ENCODE assay signal across 8 cellular contexts in genomic region chr14:24367506-24368214, GRCh38. TPM values are rescaled to one million over a fixed set of nuclear protein-coding genes. Genes with fewer than 3 reads are reported as not detected.
DNase-seq lines count a peak whose midpoint lies in the region; ATAC-seq and TF ChIP-seq lines count a peak whose summit lies in the region.

NFATC4 (plus strand) TSS chr14:24368184; CDS start chr14:24368341, 157 bp downstream.

- H3K9me3 Mint-ChIP-seq in activated CD4-positive, alpha-beta T cell treated with anti-CD3 and anti-CD28 coated beads for 36 hours (ENCODE audit: low read depth): no peaks in the 10 kb centered on the region

- H3K27me3 Mint-ChIP-seq in activated CD4-positive, alpha-beta T cell treated with anti-CD3 and anti-CD28 coated beads for 36 hours: peaks cover 41% of the 10 kb centered on the region

- peaks cover 33% of the 10 kb centered on the region for H3K4me1 ChIP-seq in SJSA1 (replicated peaks)
- no peaks in the 10 kb centered on the region for H3K4me1 ChIP-seq in right lobe of liver
- peaks cover 0 to 53% (median 35%) of the 10 kb centered on the region in 5 donors for H3K4me1 ChIP-seq in subcutaneous abdominal adipose tissue (ENCODE audit: control insufficient read depth in 5 of 5, insufficient read depth in 5 of 5, low read length in 5 of 5)

- CTCF ChIA-PET in activated CD4-positive, alpha-beta T cell treated with anti-CD3 and anti-CD28 coated beads for 36 hours (lab: Charles Lee): no interaction called here

- H3K27ac ChIP-seq in SJSA1 (peak within 1 kb of the TSS; percentile 75), right lobe of liver (peak within 1 kb of the TSS; percentile 14 to 35 (median 15)), subcutaneous abdominal adipose tissue (ENCODE audit: low read depth, low read length) (peak within 1 kb of the TSS; percentile 89)

- TF ChIP-seq POLR2A in right lobe of liver (IDR thresholded peaks at IDR 0.05): no peak

- no peak for ATAC-seq in activated CD4-positive, alpha-beta T cell treated with anti-CD3 and anti-CD28 coated beads for 36 hours
- ATAC-seq in right lobe of liver (no peak), HG03442 (IDR thresholded peaks at IDR 0.05; ENCODE audit: unreplicated experiment) (no peak)

- peak; percentile 43 for DNase-seq in activated CD4-positive, alpha-beta T cell treated with anti-CD3 and anti-CD28 coated beads for 36 hours
- no peak for DNase-seq in activated CD4-positive, alpha-beta T cell treated with anti-CD3 and anti-CD28 coated beads, Interleukin-2, amount 50 U/mL, for 4 hours
- DNase-seq in Jurkat, Clone E6-1 (ENCODE audit: low read depth, low spot score): peak; percentile 78
- peak; percentile 84 for DNase-seq in SJSA1 (ENCODE audit: low read depth in 1 of 2, low spot score in 2 of 2)
- peak; percentile 82 for DNase-seq in ecto neural progenitor cell (ENCODE audit: low spot score)
- DNase-seq in right lobe of liver: no peak

- H3K27ac Mint-ChIP-seq in activated CD4-positive, alpha-beta T cell treated with anti-CD3 and anti-CD28 coated beads for 36 hours: no peak within 1 kb of the TSS

- H3K9me3 ChIP-seq in SJSA1 (replicated peaks) (no peaks in the 10 kb centered on the region), right lobe of liver (no peaks in the 10 kb centered on the region), subcutaneous abdominal adipose tissue (ENCODE audit: control insufficient read depth in 5 of 5, low read length in 5 of 5) (no peaks in the 10 kb centered on the region)

- TF ChIP-seq CTCF in right lobe of liver (IDR thresholded peaks at IDR 0.05): no peak

- H3K4me3 Mint-ChIP-seq in activated CD4-positive, alpha-beta T cell treated with anti-CD3 and anti-CD28 coated beads for 36 hours: peak within 1 kb of the TSS; percentile 23

- H3K9ac ChIP-seq in subcutaneous abdominal adipose tissue (ENCODE audit: low read length in 5 of 5): peak within 1 kb of the TSS in 4 of 5 donors; percentile 51 to 75 (median 62)

- peak within 1 kb of the TSS; percentile 59 for H3K4me3 ChIP-seq in Jurkat, Clone E6-1 (ENCODE audit: low read length)
- H3K4me3 ChIP-seq in SJSA1 (peak within 1 kb of the TSS; percentile 60), right lobe of liver (peak within 1 kb of the TSS; percentile 16 to 31 (median 18)), subcutaneous abdominal adipose tissue (ENCODE audit: low read depth in 1 of 5, low read length in 5 of 5) (peak within 1 kb of the TSS; percentile 46 to 76 (median 60))

- POLR2A ChIA-PET in activated CD4-positive, alpha-beta T cell treated with anti-CD3 and anti-CD28 coated beads for 36 hours (lab: Charles Lee): no interaction called here

- H3K36me3 ChIP-seq in SJSA1 (peaks cover 15% of the 10 kb centered on the region), right lobe of liver (no peaks in the 10 kb centered on the region), subcutaneous abdominal adipose tissue (ENCODE audit: control insufficient read depth in 5 of 5, insufficient read depth in 5 of 5, low read length in 5 of 5) (no peaks in the 10 kb centered on the region)

- H3K4me1 Mint-ChIP-seq in activated CD4-positive, alpha-beta T cell treated with anti-CD3 and anti-CD28 coated beads for 36 hours: peaks cover 28% of the 10 kb centered on the region

- 12% methylated on average over 13 of the region's 21 CpGs for WGBS in right lobe of liver (ENCODE audit: insufficient coverage, low coverage, low lambda C conversion rate, missing lambda C conversion rate)

- H3K27me3 ChIP-seq in SJSA1 (replicated peaks): no peaks in the 10 kb centered on the region
- H3K27me3 ChIP-seq in right lobe of liver: no peaks in the 10 kb centered on the region
- no peaks in the 10 kb centered on the region for H3K27me3 ChIP-seq in subcutaneous abdominal adipose tissue (ENCODE audit: control insufficient read depth in 5 of 5, insufficient read depth in 4 of 5, low read length in 5 of 5)

- intact Hi-C loops in activated CD4-positive, alpha-beta T cell treated with anti-CD3 and anti-CD28 coated beads for 36 hours (cut with DNase I, micrococcal nuclease): loop anchor here (2.0 kb wide), 2 partner anchors 27 to 33 kb away; partner anchors contain the start of gene ADCY4 (in 1 of the 2)
- intact Hi-C loops in right lobe of liver (cut with DNase I): loop anchor here (5.0 kb wide), 1 partner anchor 65 kb away; no protein-coding TSS in a partner anchor

- no peaks in the 10 kb centered on the region for H3K36me3 Mint-ChIP-seq in activated CD4-positive, alpha-beta T cell treated with anti-CD3 and anti-CD28 coated beads for 36 hours (ENCODE audit: low read depth)

RNA-seq across cellular contexts. Expression of gene NFATC4, which starts in this region (rescaled TPM):
- under 1 TPM; 0.11 to 0.30 TPM for total RNA-seq in activated CD4-positive, alpha-beta T cell treated with anti-CD3 and anti-CD28 coated beads for 36 hours
- polyA plus RNA-seq in Jurkat, Clone E6-1 (2012; ENCODE audit: insufficient read depth, insufficient read length): 8.9 TPM
- total RNA-seq in SJSA1 (2014; rRNA removed; shearing (Covaris generic)): 14.6 and 23.6 TPM in 2 replicates
- total RNA-seq in right lobe of liver: 1 to 10 TPM; 1.0 to 3.7 (median 2.0) TPM

Comparison
In these comparisons a context has a peak if more than half of its experiments do, and no peak if none do; other contexts are left out.
1. Peak in DNase-seq in activated CD4-positive, alpha-beta T cell treated with anti-CD3 and anti-CD28 coated beads for 36 hours; RNA of the gene not detected or under 1 TPM.
2. DNase-seq: peak in Jurkat, Clone E6-1 (single experiment), SJSA1 (2 of 2) and ecto neural progenitor cell (single experiment); none in activated CD4-positive, alpha-beta T cell treated with anti-CD3 and anti-CD28 coated beads, Interleukin-2, amount 50 U/mL, for 4 hours (0 of 2) and right lobe of liver (0 of 3).
3. H3K27ac ChIP-seq: peak in every context shown above with its lines; median percentile 89 in subcutaneous abdominal adipose tissue; 75 in SJSA1; 15 in right lobe of liver.
4. Peak in every context shown above with its lines, with median percentiles within 50 percentile points of each other: H3K4me3 ChIP-seq.